In genomic region chr2:80035749-80036285, GRCh38 we compare ENCODE assay signal across 3 cellular contexts.
A peak's percentile ranks its signal among the peaks of the same experiment; 100 is the strongest.
TF ChIP-seq lines count a peak whose summit lies in the region.

No MANE protein-coding gene starts in this region.

TF ChIP-seq in SK-N-SH, 30 proteins besides CTCF, POLR2A, EP300 and RAD21 (continued from another document):
- TF ChIP-seq, protein P1, sequence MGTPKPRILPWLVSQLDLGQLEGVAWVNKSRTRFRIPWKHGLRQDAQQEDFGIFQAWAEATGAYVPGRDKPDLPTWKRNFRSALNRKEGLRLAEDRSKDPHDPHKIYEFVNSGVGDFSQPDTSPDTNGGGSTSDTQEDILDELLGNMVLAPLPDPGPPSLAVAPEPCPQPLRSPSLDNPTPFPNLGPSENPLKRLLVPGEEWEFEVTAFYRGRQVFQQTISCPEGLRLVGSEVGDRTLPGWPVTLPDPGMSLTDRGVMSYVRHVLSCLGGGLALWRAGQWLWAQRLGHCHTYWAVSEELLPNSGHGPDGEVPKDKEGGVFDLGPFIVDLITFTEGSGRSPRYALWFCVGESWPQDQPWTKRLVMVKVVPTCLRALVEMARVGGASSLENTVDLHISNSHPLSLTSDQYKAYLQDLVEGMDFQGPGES (IDR thresholded peaks at IDR 0.05; ENCODE audit: low read depth, low read length): no peak
- TF ChIP-seq GATA2 (CRISPR knock-in tag; IDR thresholded peaks at IDR 0.05) (peak; percentile 89), TEAD4 (IDR thresholded peaks at IDR 0.05; ENCODE audit: borderline replicate concordance, insufficient read depth) (no peak), ELF1 (IDR thresholded peaks at IDR 0.05) (no peak), TAF1 (IDR thresholded peaks at IDR 0.05; ENCODE audit: borderline replicate concordance, low read depth, low read length) (no peak), RCOR1 (IDR thresholded peaks at IDR 0.05; ENCODE audit: low read length) (peak; percentile 58; the same call in 1 of the 2 replicates), RXRA (IDR thresholded peaks at IDR 0.05; ENCODE audit: borderline replicate concordance, low read depth) (no peak), POLR2AphosphoS5 (IDR thresholded peaks at IDR 0.05; ENCODE audit: low read depth, low read length) (no peak), YY1 (IDR thresholded peaks at IDR 0.05; ENCODE audit: low read depth) (no peak)

TF ChIP-seq in SK-N-SH treated with all-trans-retinoic acid at 6 μM for 48 hours, 23 proteins besides CTCF, POLR2A, EP300 and RAD21 (continued from another document):
- no peak for TF ChIP-seq ZNF8 (CRISPR knock-in tag; IDR thresholded peaks at IDR 0.05)
- no peak for TF ChIP-seq RARB (CRISPR knock-in tag; IDR thresholded peaks at IDR 0.05)
- TF ChIP-seq TOX (CRISPR knock-in tag; IDR thresholded peaks at IDR 0.05; ENCODE audit: borderline replicate concordance): no peak
- TF ChIP-seq, protein P2, sequence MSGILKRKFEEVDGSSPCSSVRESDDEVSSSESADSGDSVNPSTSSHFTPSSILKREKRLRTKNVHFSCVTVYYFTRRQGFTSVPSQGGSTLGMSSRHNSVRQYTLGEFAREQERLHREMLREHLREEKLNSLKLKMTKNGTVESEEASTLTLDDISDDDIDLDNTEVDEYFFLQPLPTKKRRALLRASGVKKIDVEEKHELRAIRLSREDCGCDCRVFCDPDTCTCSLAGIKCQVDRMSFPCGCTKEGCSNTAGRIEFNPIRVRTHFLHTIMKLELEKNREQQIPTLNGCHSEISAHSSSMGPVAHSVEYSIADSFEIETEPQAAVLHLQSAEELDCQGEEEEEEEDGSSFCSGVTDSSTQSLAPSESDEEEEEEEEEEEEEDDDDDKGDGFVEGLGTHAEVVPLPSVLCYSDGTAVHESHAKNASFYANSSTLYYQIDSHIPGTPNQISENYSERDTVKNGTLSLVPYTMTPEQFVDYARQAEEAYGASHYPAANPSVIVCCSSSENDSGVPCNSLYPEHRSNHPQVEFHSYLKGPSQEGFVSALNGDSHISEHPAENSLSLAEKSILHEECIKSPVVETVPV (CRISPR knock-in tag; IDR thresholded peaks at IDR 0.05): no peak
- TF ChIP-seq ZNF565 (CRISPR knock-in tag; conservative IDR thresholded peaks at IDR 0.05; ENCODE audit: low read depth): no peak

TF ChIP-seq in neural cell, 6 proteins besides CTCF, POLR2A, EP300 and RAD21 (continued from another document):
- TF ChIP-seq, protein P3, sequence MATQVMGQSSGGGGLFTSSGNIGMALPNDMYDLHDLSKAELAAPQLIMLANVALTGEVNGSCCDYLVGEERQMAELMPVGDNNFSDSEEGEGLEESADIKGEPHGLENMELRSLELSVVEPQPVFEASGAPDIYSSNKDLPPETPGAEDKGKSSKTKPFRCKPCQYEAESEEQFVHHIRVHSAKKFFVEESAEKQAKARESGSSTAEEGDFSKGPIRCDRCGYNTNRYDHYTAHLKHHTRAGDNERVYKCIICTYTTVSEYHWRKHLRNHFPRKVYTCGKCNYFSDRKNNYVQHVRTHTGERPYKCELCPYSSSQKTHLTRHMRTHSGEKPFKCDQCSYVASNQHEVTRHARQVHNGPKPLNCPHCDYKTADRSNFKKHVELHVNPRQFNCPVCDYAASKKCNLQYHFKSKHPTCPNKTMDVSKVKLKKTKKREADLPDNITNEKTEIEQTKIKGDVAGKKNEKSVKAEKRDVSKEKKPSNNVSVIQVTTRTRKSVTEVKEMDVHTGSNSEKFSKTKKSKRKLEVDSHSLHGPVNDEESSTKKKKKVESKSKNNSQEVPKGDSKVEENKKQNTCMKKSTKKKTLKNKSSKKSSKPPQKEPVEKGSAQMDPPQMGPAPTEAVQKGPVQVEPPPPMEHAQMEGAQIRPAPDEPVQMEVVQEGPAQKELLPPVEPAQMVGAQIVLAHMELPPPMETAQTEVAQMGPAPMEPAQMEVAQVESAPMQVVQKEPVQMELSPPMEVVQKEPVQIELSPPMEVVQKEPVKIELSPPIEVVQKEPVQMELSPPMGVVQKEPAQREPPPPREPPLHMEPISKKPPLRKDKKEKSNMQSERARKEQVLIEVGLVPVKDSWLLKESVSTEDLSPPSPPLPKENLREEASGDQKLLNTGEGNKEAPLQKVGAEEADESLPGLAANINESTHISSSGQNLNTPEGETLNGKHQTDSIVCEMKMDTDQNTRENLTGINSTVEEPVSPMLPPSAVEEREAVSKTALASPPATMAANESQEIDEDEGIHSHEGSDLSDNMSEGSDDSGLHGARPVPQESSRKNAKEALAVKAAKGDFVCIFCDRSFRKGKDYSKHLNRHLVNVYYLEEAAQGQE (IDR thresholded peaks at IDR 0.05; ENCODE audit: borderline replicate concordance): no peak
